In genomic region chr17:15404116-15404730, GRCh38 we compare ENCODE assay signal across 14 cellular contexts.
DNase-seq lines count a peak whose midpoint lies in the region; TF ChIP-seq lines count a peak whose summit lies in the region.
"Had no signal": no experiment of that assay in that cellular context is flagged by ENCODE, and none has a peak within 500 bp of the region (broad histone marks: within the 10 kb centered on the region; RNA-seq: fewer than 3 reads in every experiment).

No MANE protein-coding gene starts in this region.

- H3K36me3 ChIP-seq in SJCRH30 (no peaks in the 10 kb centered on the region), ovary (no peaks in the 10 kb centered on the region)

- H3K4me3 ChIP-seq in AG10803 (ENCODE audit: low read length) (no peak overlapping the region), SJCRH30 (no peak overlapping the region), ovary (no peak overlapping the region)

- H3K27ac ChIP-seq in SJCRH30 (no peak overlapping the region; the same call in 1 of the 2 replicates), ovary (peak overlapping the region; percentile 30 to 32)

- H3K36me3 Mint-ChIP-seq in activated naive CD4-positive, alpha-beta T cell treated with anti-CD3 and anti-CD28 coated beads, Interleukin-2, amount 10 ng/mL, durations not matched to agents 7 days and 5 days, result no peaks in the 10 kb centered on the region
- H3K36me3 Mint-ChIP-seq in CD14-positive monocyte, result no peaks in the 10 kb centered on the region
- H3K36me3 Mint-ChIP-seq: brain; naive thymus-derived CD8-positive, alpha-beta T cell; stimulated activated naive B cell treated with anti-CD40 and anti-IgM and Interleukin-4, amounts not matched to agents 10 μg/mL and 1 μg/mL and 100 μg/mL, for 72 hours had no signal

- H3K4me1 Mint-ChIP-seq in activated naive CD4-positive, alpha-beta T cell treated with anti-CD3 and anti-CD28 coated beads, Interleukin-2, amount 10 ng/mL, durations not matched to agents 7 days and 5 days, result no peaks in the 10 kb centered on the region
- H3K4me1 Mint-ChIP-seq in CD14-positive monocyte, result peaks cover 3% of the 10 kb centered on the region
- H3K4me1 Mint-ChIP-seq: stimulated activated naive B cell treated with anti-CD40 and anti-IgM and Interleukin-4, amounts not matched to agents 10 μg/mL and 1 μg/mL and 100 μg/mL, for 72 hours had no signal

- DNase-seq in AG10803 (ENCODE audit: low read depth) (peak; percentile 39), SJCRH30 (peak; percentile 85 to 91), fibroblast of peridontal ligament (ENCODE audit: extremely low read depth) (peak; percentile 19), ovary (peak in 3 of 5 donors; percentile 50 to 59 (median 58)), CD14-positive monocyte (ENCODE audit: low spot score) (no peak), DMS53 (lab: John Stamatoyannopoulos, UW) (no peak), DMS79 treated with DMSO at 0.1 percent for 48 hours (lab: John Stamatoyannopoulos, UW) (no peak)
- no peak for DNase-seq in activated naive CD4-positive, alpha-beta T cell treated with anti-CD3 and anti-CD28 coated beads, Interleukin-2, amount 10 ng/mL, durations not matched to agents 7 days and 5 days
- DNase-seq: effector CD8-positive, alpha-beta T cell; H9; naive thymus-derived CD8-positive, alpha-beta T cell; NCI-H1105; stimulated activated naive B cell treated with anti-CD40 and anti-IgM and Interleukin-4, amounts not matched to agents 10 μg/mL and 1 μg/mL and 100 μg/mL, for 72 hours had no signal

- intact Hi-C loops in ovary (cut with DNase I), result no loop called here
- intact Hi-C loops in CD14-positive monocyte (cut with micrococcal nuclease), result no loop called here

- H3K27ac Mint-ChIP-seq in activated naive CD4-positive, alpha-beta T cell treated with anti-CD3 and anti-CD28 coated beads, Interleukin-2, amount 10 ng/mL, durations not matched to agents 7 days and 5 days, result no peak overlapping the region
- H3K27ac Mint-ChIP-seq in CD14-positive monocyte, result peak overlapping the region in 1 of 7 donors; percentile 23
- H3K27ac Mint-ChIP-seq: naive thymus-derived CD8-positive, alpha-beta T cell; stimulated activated naive B cell treated with anti-CD40 and anti-IgM and Interleukin-4, amounts not matched to agents 10 μg/mL and 1 μg/mL and 100 μg/mL, for 72 hours had no signal

- peaks cover 10% of the 10 kb centered on the region for H3K27me3 Mint-ChIP-seq in activated naive CD4-positive, alpha-beta T cell treated with anti-CD3 and anti-CD28 coated beads, Interleukin-2, amount 10 ng/mL, durations not matched to agents 7 days and 5 days
- H3K27me3 Mint-ChIP-seq in CD14-positive monocyte (ENCODE audit: low read depth in 3 of 3), result peaks cover 0 to 2% (median 1%) of the 10 kb centered on the region in 3 donors

- TF ChIP-seq POLR2A in ovary (IDR thresholded peaks at IDR 0.05), result no peak

- H3K4me3 Mint-ChIP-seq in activated naive CD4-positive, alpha-beta T cell treated with anti-CD3 and anti-CD28 coated beads, Interleukin-2, amount 10 ng/mL, durations not matched to agents 7 days and 5 days, result no peak overlapping the region
- H3K4me3 Mint-ChIP-seq in CD14-positive monocyte, result no peak overlapping the region
- H3K4me3 Mint-ChIP-seq: brain; H9; naive thymus-derived CD8-positive, alpha-beta T cell; stimulated activated naive B cell treated with anti-CD40 and anti-IgM and Interleukin-4, amounts not matched to agents 10 μg/mL and 1 μg/mL and 100 μg/mL, for 72 hours had no signal

- 30 to 35% (median 33%) methylated on average over 8 of the region's 8 CpGs for WGBS in ovary, 3 donors

- TF ChIP-seq EP300 in ovary (IDR thresholded peaks at IDR 0.05), result no peak

- no peak for TF ChIP-seq CTCF in AG10803 (conservative IDR thresholded peaks at IDR 0.05; ENCODE audit: low read length)
- no peak for TF ChIP-seq CTCF in ovary (IDR thresholded peaks at IDR 0.05)
- no peak for TF ChIP-seq CTCF in CD14-positive monocyte (IDR thresholded peaks at IDR 0.05)

- CTCF ChIA-PET in activated naive CD4-positive, alpha-beta T cell treated with anti-CD3 and anti-CD28 coated beads, Interleukin-2, amount 10 ng/mL, durations not matched to agents 7 days and 5 days (lab: Charles Lee), result no interaction called here

- no peaks in the 10 kb centered on the region for H3K9me3 ChIP-seq in SJCRH30 (replicated peaks)
- H3K9me3 ChIP-seq in ovary, result no peaks in the 10 kb centered on the region

- H3K27me3 ChIP-seq in SJCRH30, result no peaks in the 10 kb centered on the region
- H3K27me3 ChIP-seq in ovary, result no peaks in the 10 kb centered on the region

- peaks cover 29% of the 10 kb centered on the region for H3K4me1 ChIP-seq in SJCRH30
- peaks cover 11% of the 10 kb centered on the region for H3K4me1 ChIP-seq in ovary (ENCODE audit: insufficient read depth)

- no peaks in the 10 kb centered on the region for H3K9me3 Mint-ChIP-seq in activated naive CD4-positive, alpha-beta T cell treated with anti-CD3 and anti-CD28 coated beads, Interleukin-2, amount 10 ng/mL, durations not matched to agents 7 days and 5 days
- peaks cover 0 to 2% (median 0%) of the 10 kb centered on the region in 7 donors for H3K9me3 Mint-ChIP-seq in CD14-positive monocyte
- H3K9me3 Mint-ChIP-seq: H9; naive thymus-derived CD8-positive, alpha-beta T cell; stimulated activated naive B cell treated with anti-CD40 and anti-IgM and Interleukin-4, amounts not matched to agents 10 μg/mL and 1 μg/mL and 100 μg/mL, for 72 hours had no signal

Comparison
In these comparisons a context has a peak if more than half of its experiments do, and no peak if none do; other contexts are left out.
1. DNase-seq: peak in AG10803 (single experiment), SJCRH30 (2 of 2), fibroblast of peridontal ligament (single experiment) and ovary (3 of 5); none in activated naive CD4-positive, alpha-beta T cell treated with anti-CD3 and anti-CD28 coated beads, Interleukin-2, amount 10 ng/mL, durations not matched to agents 7 days and 5 days (single experiment), CD14-positive monocyte (single experiment), DMS53 (single experiment) and DMS79 treated with DMSO at 0.1 percent for 48 hours (single experiment).